8 cellular contexts compared by ENCODE assay signal in the genomic region with DNA sequence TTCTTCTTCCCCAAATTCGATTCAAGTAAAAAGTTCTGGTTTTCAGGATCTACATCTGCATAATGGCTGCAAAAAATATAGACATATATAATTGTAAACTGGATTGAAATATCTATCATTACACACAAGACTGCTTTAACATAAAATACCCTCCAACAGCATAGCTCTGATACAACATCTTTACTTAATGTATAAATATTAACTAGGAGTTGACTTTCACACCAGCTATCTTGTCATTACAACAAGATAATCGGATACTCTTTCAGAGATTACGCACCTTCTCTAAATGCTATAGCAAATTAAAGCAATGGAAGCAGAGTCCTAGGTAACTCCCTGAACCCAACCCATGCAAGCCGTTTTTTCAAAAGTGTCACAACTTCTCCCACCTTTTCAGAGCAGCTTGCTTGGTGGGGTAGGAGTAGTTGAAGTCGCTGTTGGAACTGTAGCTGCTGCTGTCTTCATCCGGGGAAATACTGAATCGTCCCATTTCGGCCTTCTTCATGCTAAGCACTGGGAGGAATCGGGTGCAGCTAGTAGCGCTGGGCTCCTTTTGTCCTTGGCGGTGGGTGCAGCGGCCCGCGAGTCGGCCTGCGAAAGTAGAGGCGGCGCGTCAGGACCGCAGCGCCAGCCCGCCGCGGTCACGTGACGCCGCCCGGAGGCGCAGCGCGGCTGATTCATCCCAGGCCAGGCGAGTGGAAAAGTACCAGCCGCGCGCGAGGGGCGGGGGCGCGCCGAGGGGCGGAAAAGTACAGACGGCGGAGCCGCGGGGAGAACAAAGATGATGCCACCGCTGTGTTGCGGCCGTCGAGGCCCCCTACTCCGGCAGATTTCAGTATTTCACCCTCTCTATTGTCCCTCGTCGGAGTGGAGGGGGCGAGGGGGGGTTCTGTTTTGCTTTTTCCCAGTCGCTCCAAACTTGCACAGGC. TPM values are rescaled to one million over a fixed set of nuclear protein-coding genes. Genes with fewer than 3 reads are reported as not detected.
DNase-seq lines count a peak whose midpoint lies in the region; ATAC-seq and TF ChIP-seq lines count a peak whose summit lies in the region.

No MANE protein-coding gene starts in this region.

- H3K9me3 ChIP-seq in BLaER1 treated with 17β-estradiol and CSF1 and Interleukin-3, amounts not matched to agents 10 nM and 100 nM (replicated peaks in 1 of 11), result no peaks in the 10 kb centered on the region

- no peak for TF ChIP-seq POLR2A in lower leg skin (IDR thresholded peaks at IDR 0.05)

- peak overlapping the region; percentile 89 to 98 (median 97) for H3K27ac ChIP-seq in BLaER1 treated with 17β-estradiol and CSF1 and Interleukin-3, amounts not matched to agents 10 nM and 100 nM

- DNase-seq in GM19240 (ENCODE audit: insufficient read length, low spot score), result peak; percentile 69
- DNase-seq in NCI-H69 (lab: John Stamatoyannopoulos, UW), result peak; percentile 96
- peak; percentile 90 to 92 for DNase-seq in activated CD4-positive, alpha-beta T cell treated with anti-CD3 and anti-CD28 coated beads, Interleukin-2, amount 50 U/mL, for 4 hours
- DNase-seq in dermis blood vessel endothelial cell, result peak; percentile 91
- DNase-seq in lower leg skin (ENCODE audit: low spot score in 2 of 2), result peak; percentile 89 to 98
- DNase-seq in stimulated activated CD4-positive, alpha-beta T cell treated with anti-CD3 and anti-CD28 coated beads, Interleukin-4, amount 100 ng/mL, for 48 hours (ENCODE audit: low read depth in 2 of 2), result peak; percentile 91

- 0 to 2% methylated on average over 36 to 53 of the region's 54 CpGs for WGBS in lower leg skin, 2 donors

- peak; percentile 57 for ATAC-seq in HG03439 (IDR thresholded peaks at IDR 0.05; ENCODE audit: unreplicated experiment)

- H3K4me2 ChIP-seq in BLaER1 treated with 17β-estradiol and CSF1 and Interleukin-3, amounts not matched to agents 10 nM and 100 nM, result peak overlapping the region; percentile 80 to 99 (median 93)

- peak in 1 of 3 donors; percentile 8 for TF ChIP-seq CTCF in lower leg skin (IDR thresholded peaks at IDR 0.05)

- H4K20me1 ChIP-seq in BLaER1 treated with 17β-estradiol and CSF1 and Interleukin-3, amounts not matched to agents 10 nM and 100 nM, result peaks cover 51 to 62% (median 59%) of the 10 kb centered on the region in 11 experiments

- intact Hi-C loops in lower leg skin (cut with DNase I; ENCODE audit: low total_unique reads), result no loop called here

- no peaks in the 10 kb centered on the region for H3K27me3 ChIP-seq in BLaER1 treated with 17β-estradiol and CSF1 and Interleukin-3, amounts not matched to agents 10 nM and 100 nM

- H3K4me3 ChIP-seq in BLaER1 treated with 17β-estradiol and CSF1 and Interleukin-3, amounts not matched to agents 10 nM and 100 nM, result peak overlapping the region; percentile 82 to 98 (median 94)
- H3K4me3 ChIP-seq in lower leg skin (ENCODE audit: low read depth, poor library complexity, severe bottlenecking), result peak overlapping the region; percentile 83

- H3K9ac ChIP-seq in BLaER1 treated with 17β-estradiol and CSF1 and Interleukin-3, amounts not matched to agents 10 nM and 100 nM, result peak overlapping the region; percentile 94 to 99 (median 98)

- peaks cover 53 to 67% (median 57%) of the 10 kb centered on the region in 10 experiments for H3K4me1 ChIP-seq in BLaER1 treated with 17β-estradiol and CSF1 and Interleukin-3, amounts not matched to agents 10 nM and 100 nM

- peaks cover 51 to 52% (median 51%) of the 10 kb centered on the region in 11 experiments for H3K36me3 ChIP-seq in BLaER1 treated with 17β-estradiol and CSF1 and Interleukin-3, amounts not matched to agents 10 nM and 100 nM

RNA-seq across cellular contexts. Expression of gene SLC38A2, which starts 1.5 kb away (rescaled TPM):
- total RNA-seq in dermis blood vessel endothelial cell, result 618 and 745 TPM in 2 replicates
- 1,000 to 10,000 TPM in 1 of 4 donors, 100 to 1,000 TPM in 3; 487 to 1,086 (median 587) TPM for total RNA-seq in lower leg skin

Comparison
In these comparisons a context has a peak if more than half of its experiments do, and no peak if none do; other contexts are left out.
1. Peak in every context shown above with its lines: DNase-seq, ATAC-seq, H3K4me3 ChIP-seq and H3K27ac ChIP-seq.